ENCODE assay signal across 21 cellular contexts in the genomic region with DNA sequence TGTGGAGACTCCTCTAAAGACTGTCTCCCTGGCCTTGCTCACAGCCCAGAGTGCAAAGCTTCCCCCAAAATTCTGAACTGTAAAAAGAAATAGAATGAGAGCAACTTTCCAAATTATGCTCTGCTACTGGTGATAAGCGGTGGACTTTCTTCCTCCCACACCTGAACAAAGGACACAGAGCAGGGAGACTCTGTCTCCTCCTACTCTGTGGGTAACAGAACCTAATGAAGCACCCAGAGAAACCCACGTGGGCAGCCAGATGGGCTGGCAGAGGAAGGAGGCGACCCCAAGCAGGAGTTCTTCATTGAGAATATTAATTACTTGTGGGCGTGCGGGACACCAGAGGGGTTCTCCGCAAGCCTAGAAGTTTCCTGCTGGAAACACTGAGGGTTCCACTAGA.
DNase-seq lines count a peak whose midpoint lies in the region; ATAC-seq and TF ChIP-seq lines count a peak whose summit lies in the region.
"Had no signal": no experiment of that assay in that cellular context is flagged by ENCODE, and none has a peak within 500 bp of the region (broad histone marks: within the 10 kb centered on the region; RNA-seq: fewer than 3 reads in every experiment).

No MANE protein-coding gene starts in this region.

- H3K79me2 ChIP-seq in OCI-LY7 (ENCODE audit: insufficient read depth, low read depth, low read length) = no peaks in the 10 kb centered on the region

- no peaks in the 10 kb centered on the region for H3K9me3 Mint-ChIP-seq in activated naive CD4-positive, alpha-beta T cell treated with anti-CD3 and anti-CD28 coated beads for 36 hours
- no peaks in the 10 kb centered on the region for H3K9me3 Mint-ChIP-seq in activated naive CD4-positive, alpha-beta T cell treated with anti-CD3 and anti-CD28 coated beads, Interleukin-2, amount 10 ng/mL, durations not matched to agents 7 days and 5 days
- no peaks in the 10 kb centered on the region for H3K9me3 Mint-ChIP-seq in stimulated activated memory B cell treated with anti-CD40 and anti-IgM and Interleukin-4, amounts not matched to agents 10 μg/mL and 1 μg/mL and 100 μg/mL, for 72 hours
- H3K9me3 Mint-ChIP-seq: CD4-positive, alpha-beta memory T cell had no signal

- H3K27ac Mint-ChIP-seq in activated naive CD4-positive, alpha-beta T cell treated with anti-CD3 and anti-CD28 coated beads for 36 hours = peak overlapping the region; percentile 4
- H3K27ac Mint-ChIP-seq in activated naive CD4-positive, alpha-beta T cell treated with anti-CD3 and anti-CD28 coated beads, Interleukin-2, amount 10 ng/mL, durations not matched to agents 7 days and 5 days = no peak overlapping the region
- peak overlapping the region; percentile 38 for H3K27ac Mint-ChIP-seq in stimulated activated memory B cell treated with anti-CD40 and anti-IgM and Interleukin-4, amounts not matched to agents 10 μg/mL and 1 μg/mL and 100 μg/mL, for 72 hours

- H3K9me3 ChIP-seq in KOPT-K1 (ENCODE audit: insufficient read depth, low read length, poor library complexity, severe bottlenecking) = no peaks in the 10 kb centered on the region
- no peaks in the 10 kb centered on the region for H3K9me3 ChIP-seq in OCI-LY7 (ENCODE audit: low read length)
- H3K9me3 ChIP-seq: pancreas, tibial artery had no signal

- H3K4me1 ChIP-seq in OCI-LY7 (ENCODE audit: insufficient read depth, low read length, poor library complexity, severe bottlenecking) = no peaks in the 10 kb centered on the region
- H3K4me1 ChIP-seq: tibial artery had no signal

- CTCF ChIA-PET in activated naive CD4-positive, alpha-beta T cell treated with anti-CD3 and anti-CD28 coated beads for 36 hours (lab: Charles Lee) = interaction anchor here (0.6 to 2.5 kb wide), 11 partner anchors 13 to 413 kb away, joined by 3 to 10 read pairs (median 4); no protein-coding TSS in a partner anchor
- CTCF ChIA-PET in activated naive CD4-positive, alpha-beta T cell treated with anti-CD3 and anti-CD28 coated beads, Interleukin-2, amount 10 ng/mL, durations not matched to agents 7 days and 5 days (lab: Charles Lee) = interaction anchor here (0.7 to 1.8 kb wide), 11 partner anchors 10 to 342 kb away, joined by 3 to 7 read pairs (median 3); no protein-coding TSS in a partner anchor
- CTCF ChIA-PET in OCI-LY7 (lab: Charles Lee; ENCODE audit: unreplicated experiment) = no interaction called here

- TF ChIP-seq CTCF in dorsolateral prefrontal cortex (IDR thresholded peaks at IDR 0.05 in 54 of 56, conservative IDR thresholded peaks at IDR 0.05 in 2 of 56; ENCODE audit: low read depth in 1 of 56, partially characterized antibody in 56 of 56) (no peak), OCI-LY7 (conservative IDR thresholded peaks at IDR 0.05; ENCODE audit: low read length) (no peak)

- peaks cover 6% of the 10 kb centered on the region for H3K36me3 Mint-ChIP-seq in activated naive CD4-positive, alpha-beta T cell treated with anti-CD3 and anti-CD28 coated beads for 36 hours (ENCODE audit: low read depth)
- H3K36me3 Mint-ChIP-seq in activated naive CD4-positive, alpha-beta T cell treated with anti-CD3 and anti-CD28 coated beads, Interleukin-2, amount 10 ng/mL, durations not matched to agents 7 days and 5 days = peaks cover 8% of the 10 kb centered on the region
- H3K36me3 Mint-ChIP-seq in stimulated activated memory B cell treated with anti-CD40 and anti-IgM and Interleukin-4, amounts not matched to agents 10 μg/mL and 1 μg/mL and 100 μg/mL, for 72 hours = peaks cover 28% of the 10 kb centered on the region

- no peak overlapping the region for H3K4me3 Mint-ChIP-seq in activated naive CD4-positive, alpha-beta T cell treated with anti-CD3 and anti-CD28 coated beads for 36 hours
- no peak overlapping the region for H3K4me3 Mint-ChIP-seq in activated naive CD4-positive, alpha-beta T cell treated with anti-CD3 and anti-CD28 coated beads, Interleukin-2, amount 10 ng/mL, durations not matched to agents 7 days and 5 days
- no peak overlapping the region for H3K4me3 Mint-ChIP-seq in stimulated activated memory B cell treated with anti-CD40 and anti-IgM and Interleukin-4, amounts not matched to agents 10 μg/mL and 1 μg/mL and 100 μg/mL, for 72 hours

- H3K4me1 Mint-ChIP-seq in activated naive CD4-positive, alpha-beta T cell treated with anti-CD3 and anti-CD28 coated beads for 36 hours (ENCODE audit: low read depth) = peaks cover 4% of the 10 kb centered on the region
- peaks cover 3% of the 10 kb centered on the region for H3K4me1 Mint-ChIP-seq in activated naive CD4-positive, alpha-beta T cell treated with anti-CD3 and anti-CD28 coated beads, Interleukin-2, amount 10 ng/mL, durations not matched to agents 7 days and 5 days
- peaks cover 6% of the 10 kb centered on the region for H3K4me1 Mint-ChIP-seq in stimulated activated memory B cell treated with anti-CD40 and anti-IgM and Interleukin-4, amounts not matched to agents 10 μg/mL and 1 μg/mL and 100 μg/mL, for 72 hours

- no TSS peak for BruUV-seq in OCI-LY7 (replicated peaks; lab: Mats Ljungman, UMichigan)

- no peaks in the 10 kb centered on the region for H4K20me1 ChIP-seq in OCI-LY7 (ENCODE audit: insufficient read depth, low read length)

- H3K27ac ChIP-seq in KOPT-K1 (ENCODE audit: low read depth, low read length, poor library complexity, severe bottlenecking) (peak overlapping the region; percentile 40), dorsolateral prefrontal cortex (peak overlapping the region in 54 of 59 donors; percentile 1 to 87 (median 72)), OCI-LY7 (ENCODE audit: low read depth, low read length, poor library complexity, severe bottlenecking) (no peak overlapping the region)
- H3K27ac ChIP-seq: pancreas, tibial artery had no signal

- intact Hi-C loops in activated naive CD4-positive, alpha-beta T cell treated with anti-CD3 and anti-CD28 coated beads for 36 hours (cut with micrococcal nuclease) = loop anchor here (1.0 to 5.0 kb wide), 4 partner anchors 183 to 436 kb away; no protein-coding TSS in a partner anchor
- intact Hi-C loops in dorsolateral prefrontal cortex (cut with DNase I) (loop anchor here (2.0 to 10.0 kb wide), 3 partner anchors 111 to 184 kb away; no protein-coding TSS in a partner anchor), OCI-LY7 (cut with micrococcal nuclease; ENCODE audit: unreplicated experiment) (loop anchor here (5.0 to 10.0 kb wide), 2 partner anchors 184 to 431 kb away; partner anchors contain the start of gene EFCAB10)

- H2AFZ ChIP-seq in OCI-LY7 (ENCODE audit: low read length) = no peak overlapping the region

- H3K4me3 ChIP-seq in dorsolateral prefrontal cortex (no peak overlapping the region), OCI-LY7 (ENCODE audit: low read depth, low read length, poor library complexity, severe bottlenecking) (no peak overlapping the region)
- H3K4me3 ChIP-seq: pancreas, tibial artery had no signal

- H3K27me3 Mint-ChIP-seq in activated naive CD4-positive, alpha-beta T cell treated with anti-CD3 and anti-CD28 coated beads for 36 hours (ENCODE audit: low read depth) = no peaks in the 10 kb centered on the region
- H3K27me3 Mint-ChIP-seq in activated naive CD4-positive, alpha-beta T cell treated with anti-CD3 and anti-CD28 coated beads, Interleukin-2, amount 10 ng/mL, durations not matched to agents 7 days and 5 days = no peaks in the 10 kb centered on the region
- H3K27me3 Mint-ChIP-seq in stimulated activated memory B cell treated with anti-CD40 and anti-IgM and Interleukin-4, amounts not matched to agents 10 μg/mL and 1 μg/mL and 100 μg/mL, for 72 hours = no peaks in the 10 kb centered on the region
- H3K27me3 Mint-ChIP-seq: CD4-positive, alpha-beta memory T cell had no signal

- no peak overlapping the region for H3K4me2 ChIP-seq in OCI-LY7 (ENCODE audit: low read length)

- POLR2A ChIA-PET in OCI-LY7 (lab: Charles Lee) = interaction anchor here (0.6 kb wide), 1 partner anchor 1518 kb away, joined by 3 read pairs; no protein-coding TSS in a partner anchor

- H3K36me3 ChIP-seq in KOPT-K1 (ENCODE audit: insufficient read depth, low read length) (peaks cover 69% of the 10 kb centered on the region), OCI-LY7 (ENCODE audit: insufficient read depth, low read length) (no peaks in the 10 kb centered on the region)
- H3K36me3 ChIP-seq: pancreas had no signal

- DNase-seq in activated naive CD4-positive, alpha-beta T cell treated with anti-CD3 and anti-CD28 coated beads for 36 hours = no peak
- DNase-seq in activated naive CD4-positive, alpha-beta T cell treated with anti-CD3 and anti-CD28 coated beads, Interleukin-2, amount 10 ng/mL, durations not matched to agents 7 days and 5 days = no peak
- DNase-seq in dorsolateral prefrontal cortex = no peak
- no peak for DNase-seq in NCI-H1105 (lab: John Stamatoyannopoulos, UW)
- no peak for DNase-seq in OCI-LY7 (ENCODE audit: low spot score)
- no peak for DNase-seq in RKO (ENCODE audit: low spot score)
- DNase-seq: effector CD4-positive, alpha-beta T cell; EL; KG1; mammary epithelial cell; MM.1S; NCI-H2081; NCI-H226; NCI-H774; SIG-M5; small intestine; tibial artery had no signal

- no peaks in the 10 kb centered on the region for H3K27me3 ChIP-seq in dorsolateral prefrontal cortex
- H3K27me3 ChIP-seq: pancreas, tibial artery had no signal

- H3K9me2 ChIP-seq in OCI-LY7 (ENCODE audit: insufficient read depth, low read length) = no peaks in the 10 kb centered on the region

- ATAC-seq in stimulated activated memory B cell treated with anti-CD40 and anti-IgM and Interleukin-4, amounts not matched to agents 10 μg/mL and 1 μg/mL and 100 μg/mL, for 72 hours = no peak
